Comparison of ENCODE assay signal across 21 cellular contexts in the genomic region with DNA sequence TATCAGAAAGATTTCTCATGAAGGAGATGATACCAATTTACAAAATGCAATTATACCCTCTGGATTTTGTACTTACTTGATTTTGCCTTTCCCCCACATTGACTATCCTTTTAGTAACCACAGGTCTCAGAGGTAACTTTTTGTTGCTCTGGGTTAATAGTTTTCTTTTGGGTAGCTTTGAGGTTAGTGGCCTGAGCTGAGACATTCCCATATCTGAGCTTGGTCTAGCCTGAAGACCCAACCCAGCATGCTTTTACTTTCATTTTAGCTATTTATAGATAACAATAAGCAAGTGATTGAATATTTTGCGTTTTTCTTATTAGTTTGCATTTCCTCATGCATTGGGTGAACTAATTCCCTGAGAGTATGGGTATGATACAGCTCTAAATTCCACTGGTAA. TPM values are rescaled to one million over a fixed set of nuclear protein-coding genes. Genes with fewer than 3 reads are reported as not detected.
DNase-seq lines count a peak whose midpoint lies in the region; ATAC-seq and TF ChIP-seq lines count a peak whose summit lies in the region.
"Had no signal": no experiment of that assay in that cellular context is flagged by ENCODE, and none has a peak within 500 bp of the region (broad histone marks: within the 10 kb centered on the region; RNA-seq: fewer than 3 reads in every experiment).

No MANE protein-coding gene starts in this region.

- no peak overlapping the region for H3K4me3 ChIP-seq in GM12865 (ENCODE audit: low read depth, low read length)
- H3K4me3 ChIP-seq in naive thymus-derived CD4-positive, alpha-beta T cell (ENCODE audit: low read length), result no peak overlapping the region
- H3K4me3 ChIP-seq in thyroid gland (replicated peaks in 1 of 3), result no peak overlapping the region
- H3K4me3 ChIP-seq in tibial nerve, result no peak overlapping the region

- DNase-seq in GM12865 (ENCODE audit: low read depth), result peak; percentile 52
- no peak for DNase-seq in naive thymus-derived CD4-positive, alpha-beta T cell
- DNase-seq in thyroid gland, result no peak
- no peak for DNase-seq in tibial nerve (ENCODE audit: low spot score in 2 of 2)
- DNase-seq: 8988T; activated CD4-positive, alpha-beta T cell treated with anti-CD3 and anti-CD28 coated beads, Interleukin-2, amount 50 U/mL, for 4 hours; Caco-2; effector CD8-positive, alpha-beta T cell; foreskin keratinocyte; midbrain; NCI-H1105 treated with DMSO at 0.1 percent for 48 hours; NCI-H524 treated with DMSO at 0.1 percent for 48 hours; stimulated activated CD4-positive, alpha-beta T cell treated with anti-CD3 and anti-CD28 coated beads, Interleukin-12 subunit alpha, Interleukin-12 subunit beta, amount 100 ng/mL, for 4 hours had no signal

- ATAC-seq in GM19395 (IDR thresholded peaks at IDR 0.05; ENCODE audit: unreplicated experiment) (peak; percentile 90), HG02623 (IDR thresholded peaks at IDR 0.05; ENCODE audit: unreplicated experiment) (peak; percentile 82), HG03139 (IDR thresholded peaks at IDR 0.05; ENCODE audit: unreplicated experiment) (peak; percentile 94), GM21526 (IDR thresholded peaks at IDR 0.05; ENCODE audit: low FRiP score, unreplicated experiment) (no peak)
- ATAC-seq in naive thymus-derived CD4-positive, alpha-beta T cell, result no peak
- ATAC-seq: foreskin keratinocyte had no signal

- POLR2A ChIA-PET in naive thymus-derived CD4-positive, alpha-beta T cell (lab: Charles Lee), result no interaction called here

- intact Hi-C loops in naive thymus-derived CD4-positive, alpha-beta T cell (cut with micrococcal nuclease), result no loop called here
- intact Hi-C loops in thyroid gland (cut with DNase I), result no loop called here

- H3K27me3 Mint-ChIP-seq in naive thymus-derived CD4-positive, alpha-beta T cell, result no peaks in the 10 kb centered on the region
- H3K27me3 Mint-ChIP-seq: type B pancreatic cell had no signal

- no peak for TF ChIP-seq CTCF in GM12865 (IDR thresholded peaks at IDR 0.05; ENCODE audit: insufficient read depth, low read depth, low read length, missing control alignments)
- TF ChIP-seq CTCF in thyroid gland (IDR thresholded peaks at IDR 0.05), result no peak
- TF ChIP-seq CTCF in tibial nerve (IDR thresholded peaks at IDR 0.05), result no peak

- peaks cover 0 to 5% (median 0%) of the 10 kb centered on the region in 11 donors for H3K9me3 Mint-ChIP-seq in naive thymus-derived CD4-positive, alpha-beta T cell
- H3K9me3 Mint-ChIP-seq: type B pancreatic cell had no signal

- CTCF ChIA-PET in naive thymus-derived CD4-positive, alpha-beta T cell (lab: Charles Lee), result no interaction called here

- no peak for TF ChIP-seq EP300 in tibial nerve (IDR thresholded peaks at IDR 0.05)

- no peaks in the 10 kb centered on the region for H3K4me1 ChIP-seq in naive thymus-derived CD4-positive, alpha-beta T cell (ENCODE audit: control insufficient read depth in 2 of 2, insufficient read depth in 2 of 2, low read length in 2 of 2)
- H3K4me1 ChIP-seq in thyroid gland, result no peaks in the 10 kb centered on the region
- H3K4me1 ChIP-seq in tibial nerve, result no peaks in the 10 kb centered on the region
- H3K4me1 ChIP-seq: foreskin keratinocyte, parathyroid adenoma had no signal

- H3K27ac Mint-ChIP-seq in naive thymus-derived CD4-positive, alpha-beta T cell, result no peak overlapping the region
- H3K27ac Mint-ChIP-seq: type B pancreatic cell had no signal

- H3K9me3 ChIP-seq in naive thymus-derived CD4-positive, alpha-beta T cell (ENCODE audit: control insufficient read depth in 2 of 3, low read length in 3 of 3), result no peaks in the 10 kb centered on the region
- H3K9me3 ChIP-seq in thyroid gland (no peaks in the 10 kb centered on the region), tibial nerve (no peaks in the 10 kb centered on the region)
- H3K9me3 ChIP-seq: Caco-2 had no signal

- no peak for TF ChIP-seq POLR2A in thyroid gland (IDR thresholded peaks at IDR 0.05)
- no peak for TF ChIP-seq POLR2A in tibial nerve (IDR thresholded peaks at IDR 0.05)

- 75 to 82% methylated on average over 1 of the region's 1 CpG for WGBS in thyroid gland, 2 donors
- 71 to 85% methylated on average over 1 of the region's 1 CpG for WGBS in tibial nerve, 2 donors

- H3K36me3 Mint-ChIP-seq in naive thymus-derived CD4-positive, alpha-beta T cell, result no peaks in the 10 kb centered on the region
- H3K36me3 Mint-ChIP-seq: type B pancreatic cell had no signal

- H3K36me3 ChIP-seq in naive thymus-derived CD4-positive, alpha-beta T cell (ENCODE audit: control insufficient read depth in 2 of 3, insufficient read depth in 3 of 3, low read length in 3 of 3), result no peaks in the 10 kb centered on the region
- no peaks in the 10 kb centered on the region for H3K36me3 ChIP-seq in thyroid gland
- no peaks in the 10 kb centered on the region for H3K36me3 ChIP-seq in tibial nerve

- H3K27me3 ChIP-seq in naive thymus-derived CD4-positive, alpha-beta T cell (ENCODE audit: control insufficient read depth in 2 of 2, insufficient read depth in 2 of 2, low read length in 2 of 2), result no peaks in the 10 kb centered on the region
- H3K27me3 ChIP-seq in thyroid gland (no peaks in the 10 kb centered on the region), tibial nerve (no peaks in the 10 kb centered on the region)
- H3K27me3 ChIP-seq: foreskin keratinocyte had no signal

- no peak overlapping the region for H3K4me3 Mint-ChIP-seq in naive thymus-derived CD4-positive, alpha-beta T cell
- H3K4me3 Mint-ChIP-seq: type B pancreatic cell had no signal

- H3K27ac ChIP-seq in naive thymus-derived CD4-positive, alpha-beta T cell (ENCODE audit: low read depth, low read length), result no peak overlapping the region
- H3K27ac ChIP-seq in thyroid gland (no peak overlapping the region), tibial nerve (no peak overlapping the region)
- H3K27ac ChIP-seq: foreskin keratinocyte, parathyroid adenoma had no signal

- no peaks in the 10 kb centered on the region for H3K4me1 Mint-ChIP-seq in naive thymus-derived CD4-positive, alpha-beta T cell

RNA-seq across cellular contexts. Expression of gene HTN1, which starts 11.7 kb away (rescaled TPM):
- not detected for total RNA-seq in naive thymus-derived CD4-positive, alpha-beta T cell
- polyA plus RNA-seq in naive thymus-derived CD4-positive, alpha-beta T cell, result not detected
- total RNA-seq in thyroid gland, result not detected
- total RNA-seq in tibial nerve, result not detected
- total RNA-seq: Caco-2, foreskin keratinocyte, H1, RPMI7951 had no signal
- polyA plus RNA-seq: foreskin keratinocyte, H1 had no signal

RNA-seq across cellular contexts. Expression of gene HTN3, which starts 33.7 kb away (rescaled TPM):
- total RNA-seq in naive thymus-derived CD4-positive, alpha-beta T cell, result not detected
- not detected for polyA plus RNA-seq in naive thymus-derived CD4-positive, alpha-beta T cell
- not detected for total RNA-seq in thyroid gland
- not detected for total RNA-seq in tibial nerve
- total RNA-seq: Caco-2, foreskin keratinocyte, H1, RPMI7951 had no signal
- polyA plus RNA-seq: foreskin keratinocyte, H1 had no signal

Comparison
In these comparisons a context has a peak if more than half of its experiments do, and no peak if none do; other contexts are left out.
1. ATAC-seq: peak in GM19395 (single experiment), HG02623 (single experiment) and HG03139 (single experiment); none in naive thymus-derived CD4-positive, alpha-beta T cell (single experiment) and GM21526 (single experiment).